Comparison of ENCODE assay signal across 12 cellular contexts in the genomic region with DNA sequence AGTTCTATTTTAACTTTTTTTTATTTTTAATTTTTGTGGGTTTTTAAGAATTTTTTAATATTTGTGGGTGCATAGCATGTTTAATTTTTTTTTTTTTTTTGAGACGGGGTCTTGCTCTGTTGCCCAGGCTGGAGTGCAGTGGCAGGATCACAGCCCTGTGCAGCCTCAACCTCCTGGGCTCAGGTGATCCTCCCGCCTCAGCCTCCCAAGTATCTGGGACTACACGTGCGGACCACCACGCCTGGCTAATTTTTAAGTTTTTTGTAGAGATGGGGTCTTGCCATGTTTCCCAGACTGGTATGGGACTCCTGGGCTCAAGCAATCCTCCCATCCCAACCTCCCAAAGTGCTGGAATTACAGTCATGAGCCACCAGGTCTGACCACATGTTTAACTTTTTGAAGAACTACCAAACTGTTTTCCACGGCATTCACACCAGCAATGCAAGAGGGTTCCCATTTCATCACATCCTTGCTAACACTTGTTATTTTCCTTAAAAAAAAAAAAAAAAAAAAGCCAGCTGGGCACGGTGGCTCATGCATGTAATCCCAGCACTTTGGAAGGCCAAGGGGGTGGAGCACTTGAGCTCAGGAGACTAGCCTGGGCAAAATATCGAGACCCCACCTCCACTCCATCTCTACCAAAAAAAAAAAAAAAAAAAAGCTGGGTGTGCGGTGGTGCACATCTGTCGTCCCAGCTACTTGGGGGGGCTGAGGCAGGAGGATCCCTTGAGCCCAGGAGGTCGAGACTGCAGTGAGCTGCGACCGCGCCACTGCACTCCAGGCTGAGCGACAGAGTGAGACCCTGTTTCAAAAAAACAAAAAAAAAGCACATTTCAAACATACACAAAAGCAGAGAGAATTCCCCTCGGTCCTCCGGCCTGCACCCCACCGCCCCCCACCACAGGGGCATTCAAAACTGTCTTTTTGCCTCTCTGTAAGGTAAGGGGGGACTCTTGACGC. TPM values are rescaled to one million over a fixed set of nuclear protein-coding genes. Genes with fewer than 3 reads are reported as not detected.
DNase-seq lines count a peak whose midpoint lies in the region; ATAC-seq and TF ChIP-seq lines count a peak whose summit lies in the region.
"Had no signal": no experiment of that assay in that cellular context is flagged by ENCODE, and none has a peak within 500 bp of the region (broad histone marks: within the 10 kb centered on the region; RNA-seq: fewer than 3 reads in every experiment).

No MANE protein-coding gene starts in this region.

- H3K36me3 Mint-ChIP-seq in CD8-positive, alpha-beta memory T cell: no peaks in the 10 kb centered on the region
- H3K36me3 Mint-ChIP-seq: naive B cell had no signal

- H3K4me1 Mint-ChIP-seq in CD8-positive, alpha-beta memory T cell: peaks cover 9 to 24% (median 15%) of the 10 kb centered on the region in 3 donors

- no peak overlapping the region for H3K27ac Mint-ChIP-seq in CD8-positive, alpha-beta memory T cell

- H3K9me3 Mint-ChIP-seq in CD8-positive, alpha-beta memory T cell: no peaks in the 10 kb centered on the region
- H3K9me3 Mint-ChIP-seq: naive B cell had no signal

- peak overlapping the region; percentile 69 for H3K27ac ChIP-seq in CD8-positive, alpha-beta memory T cell (ENCODE audit: low read depth, low read length)
- H3K27ac ChIP-seq in adrenal gland (peak overlapping the region; percentile 67 to 81 (median 80)), prostate gland (peak overlapping the region; percentile 64 to 66)
- H3K27ac ChIP-seq: epithelial cell of prostate had no signal

- WGBS in adrenal gland, 4 donors: 72 to 81% (median 76%) methylated on average over 19 of the region's 19 CpGs
- WGBS in prostate gland: 72% methylated on average over 19 of the region's 19 CpGs

- TF ChIP-seq POLR2A in adrenal gland (IDR thresholded peaks at IDR 0.05) (no peak), prostate gland (IDR thresholded peaks at IDR 0.05) (no peak)

- no peaks in the 10 kb centered on the region for H3K27me3 Mint-ChIP-seq in CD8-positive, alpha-beta memory T cell
- H3K27me3 Mint-ChIP-seq: naive B cell had no signal

- H3K4me3 ChIP-seq in CD8-positive, alpha-beta memory T cell (ENCODE audit: low read length): peak overlapping the region; percentile 28
- H3K4me3 ChIP-seq in adrenal gland (peak overlapping the region in 1 of 4 donors; percentile 18), prostate gland (no peak overlapping the region)

- POLR2A ChIA-PET in CD8-positive, alpha-beta memory T cell (lab: Charles Lee): interaction anchor here (0.6 to 0.7 kb wide), 2 partner anchors 158 to 505 kb away, joined by 3 to 5 read pairs; no protein-coding TSS in a partner anchor

- CTCF ChIA-PET in CD8-positive, alpha-beta memory T cell (lab: Charles Lee): interaction anchor here (0.9 kb wide), 1 partner anchor 171 kb away, joined by 3 read pairs; no protein-coding TSS in a partner anchor

- peak; percentile 5 for ATAC-seq in left ventricle myocardium superior

- DNase-seq in CD8-positive, alpha-beta memory T cell: no peak
- DNase-seq in adrenal gland (peak in 4 of 7 donors; percentile 53 to 67 (median 62)), left ventricle myocardium superior (peak; percentile 28), prostate gland (ENCODE audit: low spot score) (no peak), NCI-H187 treated with DMSO at 0.1 percent for 48 hours (lab: John Stamatoyannopoulos, UW) (no peak), glomerular visceral epithelial cell (ENCODE audit: extremely low spot score) (no peak), DMS79 (lab: John Stamatoyannopoulos, UW) (no peak)
- no peak for DNase-seq in activated CD8-positive, alpha-beta memory T cell treated with anti-CD3 and anti-CD28 coated beads for 24 hours
- DNase-seq: activated gamma-delta T cell treated with Interleukin-2 at 50 U/mL for 16 hours, C1 segment of cervical spinal cord, naive B cell had no signal

- intact Hi-C loops in adrenal gland (cut with DNase I): no loop called here
- intact Hi-C loops in left ventricle myocardium superior (cut with micrococcal nuclease): no loop called here
- intact Hi-C loops in prostate gland (cut with DNase I): no loop called here

- H3K4me3 Mint-ChIP-seq in CD8-positive, alpha-beta memory T cell: no peak overlapping the region
- H3K4me3 Mint-ChIP-seq: naive B cell had no signal

- H3K36me3 ChIP-seq in CD8-positive, alpha-beta memory T cell (ENCODE audit: insufficient read depth, low read length): peaks cover 3% of the 10 kb centered on the region
- H3K36me3 ChIP-seq in adrenal gland (replicated peaks in 1 of 2) (peaks cover 0 to 1% of the 10 kb centered on the region in 2 donors), prostate gland (no peaks in the 10 kb centered on the region)

- TF ChIP-seq CTCF in adrenal gland (IDR thresholded peaks at IDR 0.05) (peak in 1 of 6 experiments; percentile 7), prostate gland (IDR thresholded peaks at IDR 0.05) (no peak)

- H3K27me3 ChIP-seq in CD8-positive, alpha-beta memory T cell (ENCODE audit: insufficient read depth, low read length, poor library complexity, severe bottlenecking): no peaks in the 10 kb centered on the region
- no peaks in the 10 kb centered on the region for H3K27me3 ChIP-seq in adrenal gland
- no peaks in the 10 kb centered on the region for H3K27me3 ChIP-seq in prostate gland (replicated peaks; ENCODE audit: insufficient read depth)

- peaks cover 20% of the 10 kb centered on the region for H3K4me1 ChIP-seq in CD8-positive, alpha-beta memory T cell (ENCODE audit: insufficient read depth, low read length)
- H3K4me1 ChIP-seq in adrenal gland (replicated peaks in 1 of 2): peaks cover 16 to 35% of the 10 kb centered on the region in 2 donors
- peaks cover 19% of the 10 kb centered on the region for H3K4me1 ChIP-seq in prostate gland (replicated peaks)

- no peaks in the 10 kb centered on the region for H3K9me3 ChIP-seq in CD8-positive, alpha-beta memory T cell (ENCODE audit: low read length)
- H3K9me3 ChIP-seq in adrenal gland (replicated peaks in 1 of 3) (no peaks in the 10 kb centered on the region), prostate gland (no peaks in the 10 kb centered on the region)

RNA-seq across cellular contexts. Expression of a gene that starts 16.7 kb away (rescaled TPM):
- 10 to 100 TPM; 27.6 to 27.9 TPM for total RNA-seq in CD8-positive, alpha-beta memory T cell
- polyA plus RNA-seq in CD8-positive, alpha-beta memory T cell: 13.8 TPM
- total RNA-seq in adrenal gland: 10 to 100 TPM; 41.7 to 74.2 (median 56.5) TPM
- 100 to 1,000 TPM in 2 of 3 donors, 10 to 100 TPM in 1; 39.6 to 171 (median 148) TPM for polyA plus RNA-seq in adrenal gland
- total RNA-seq in left ventricle myocardium superior: 42.4 TPM
- total RNA-seq in prostate gland: 10 to 100 TPM; 62.1 to 84.5 TPM

RNA-seq across cellular contexts. Expression of a gene that starts 16.8 kb away (rescaled TPM):
- total RNA-seq in CD8-positive, alpha-beta memory T cell: 10 to 100 TPM; 89.3 to 93.7 TPM
- 92.7 TPM for polyA plus RNA-seq in CD8-positive, alpha-beta memory T cell
- 100 to 1,000 TPM; 268 to 743 (median 528) TPM for total RNA-seq in adrenal gland
- polyA plus RNA-seq in adrenal gland: 100 to 1,000 TPM in 1 of 3 donors, 10 to 100 TPM in 2; 51.3 to 220 (median 65.5) TPM
- total RNA-seq in left ventricle myocardium superior: 83.4 TPM
- 100 to 1,000 TPM; 456 to 513 TPM for total RNA-seq in prostate gland

RNA-seq across cellular contexts. Expression of a gene that starts 58.3 kb away (rescaled TPM):
- total RNA-seq in CD8-positive, alpha-beta memory T cell: 1 to 10 TPM; 1.4 to 1.8 TPM
- polyA plus RNA-seq in CD8-positive, alpha-beta memory T cell: 0.92 TPM
- total RNA-seq in adrenal gland (10 to 100 TPM in 6 of 8 donors, 1 to 10 TPM in 2; 8.5 to 46.1 (median 23.9) TPM), left ventricle myocardium superior (26.8 TPM), prostate gland (10 to 100 TPM; 39.6 to 65.9 TPM)
- polyA plus RNA-seq in adrenal gland: 10 to 100 TPM in 2 of 3 donors, 1 to 10 TPM in 1; 1.2 to 74.8 (median 18.8) TPM

Comparison
In these comparisons a context has a peak if more than half of its experiments do, and no peak if none do; other contexts are left out.
1. DNase-seq: peak in adrenal gland (4 of 7) and left ventricle myocardium superior (single experiment); none in CD8-positive, alpha-beta memory T cell (0 of 5), prostate gland (single experiment), NCI-H187 treated with DMSO at 0.1 percent for 48 hours (single experiment), activated CD8-positive, alpha-beta memory T cell treated with anti-CD3 and anti-CD28 coated beads for 24 hours (single experiment), glomerular visceral epithelial cell (single experiment) and DMS79 (single experiment).
2. Peak in every context shown above with its lines, with median percentiles within 50 percentile points of each other: H3K27ac ChIP-seq.